In the genomic region with DNA sequence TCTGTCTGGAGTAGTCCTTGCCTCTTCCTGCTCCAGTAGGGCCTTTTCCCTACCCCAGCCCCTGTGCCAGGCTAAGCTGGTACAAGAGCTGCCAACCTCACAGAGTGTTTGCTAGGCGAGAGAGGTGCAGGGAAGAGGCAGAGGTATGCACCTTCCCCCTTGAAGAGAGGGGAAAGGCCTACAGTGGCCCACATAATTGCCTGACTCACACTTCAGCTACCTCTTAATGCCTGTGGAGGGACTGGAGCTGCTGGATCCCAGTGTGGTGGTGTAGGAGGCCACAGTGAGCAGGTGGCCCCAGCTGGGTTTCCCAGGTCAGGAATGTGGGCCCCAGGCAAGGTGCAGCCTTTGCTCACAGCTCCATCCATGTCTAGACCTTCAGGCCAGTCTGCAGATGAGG, we compare ENCODE assay signal across 17 cellular contexts. TPM values are rescaled to one million over a fixed set of nuclear protein-coding genes. Genes with fewer than 3 reads are reported as not detected.
DNase-seq lines count a peak whose midpoint lies in the region; ATAC-seq and TF ChIP-seq lines count a peak whose summit lies in the region.
"Had no signal": no experiment of that assay in that cellular context is flagged by ENCODE, and none has a peak within 500 bp of the region (broad histone marks: within the 10 kb centered on the region; RNA-seq: fewer than 3 reads in every experiment).

No MANE protein-coding gene starts in this region.

- no peaks in the 10 kb centered on the region for H3K9me3 ChIP-seq in BE2C
- H3K9me3 ChIP-seq in hepatocyte (ENCODE audit: low read depth) = no peaks in the 10 kb centered on the region
- H3K9me3 ChIP-seq: vagina had no signal

- CTCF ChIA-PET in WTC11 (lab: Charles Lee) = interaction anchor here (2.1 kb wide), 1 partner anchor 19 kb away, joined by 12 read pairs; no protein-coding TSS in a partner anchor

- H3K4me1 ChIP-seq in BE2C (peaks cover 8% of the 10 kb centered on the region), hepatocyte (ENCODE audit: insufficient read depth) (no peaks in the 10 kb centered on the region)

- TF ChIP-seq CTCF in WTC11 (IDR thresholded peaks at IDR 0.05) (no peak), BE2C (IDR thresholded peaks at IDR 0.05; ENCODE audit: low read depth, low read length) (no peak), hepatocyte (IDR thresholded peaks at IDR 0.05; ENCODE audit: poor library complexity) (no peak)

- no peak overlapping the region for H3K4me3 Mint-ChIP-seq in activated T-cell treated with anti-CD3 and anti-CD28 coated beads, Interleukin-2, amount 50 U/mL, for 24 hours
- H3K4me3 Mint-ChIP-seq in WTC11 = no peak overlapping the region
- H3K4me3 Mint-ChIP-seq in stimulated activated effector memory CD8-positive, alpha-beta T cell treated with anti-CD3 and anti-CD28 coated beads, Interleukin-12 subunit alpha, Interleukin-12 subunit beta, amount 100 ng/mL, for 72 hours = no peak overlapping the region
- H3K4me3 Mint-ChIP-seq: stimulated activated naive B cell treated with anti-CD40 and anti-IgM and Interleukin-4, amounts not matched to agents 10 μg/mL and 1 μg/mL and 100 μg/mL, for 72 hours had no signal

- peaks cover 13% of the 10 kb centered on the region for H3K36me3 ChIP-seq in BE2C
- no peaks in the 10 kb centered on the region for H3K36me3 ChIP-seq in hepatocyte (replicated peaks; ENCODE audit: insufficient read depth, low read depth)

- no peaks in the 10 kb centered on the region for H3K27me3 Mint-ChIP-seq in activated T-cell treated with anti-CD3 and anti-CD28 coated beads, Interleukin-2, amount 50 U/mL, for 24 hours
- H3K27me3 Mint-ChIP-seq in WTC11 (ENCODE audit: low read depth) = peaks cover 2% of the 10 kb centered on the region; the same call in 1 of the 2 replicates
- H3K27me3 Mint-ChIP-seq: stimulated activated naive B cell treated with anti-CD40 and anti-IgM and Interleukin-4, amounts not matched to agents 10 μg/mL and 1 μg/mL and 100 μg/mL, for 72 hours had no signal

- DNase-seq in activated T-cell treated with anti-CD3 and anti-CD28 coated beads, Interleukin-2, amount 50 U/mL, for 24 hours = no peak
- DNase-seq in activated T-cell treated with anti-CD3 and anti-CD28 coated beads, Interleukin-2, amount 50 U/mL, for 1 hour = no peak
- DNase-seq in WTC11 (ENCODE audit: low spot score) = no peak
- peak; percentile 41 for DNase-seq in kidney tubule cell (ENCODE audit: low spot score)
- no peak for DNase-seq in stimulated activated effector memory CD8-positive, alpha-beta T cell treated with anti-CD3 and anti-CD28 coated beads, Interleukin-12 subunit alpha, Interleukin-12 subunit beta, amount 100 ng/mL, for 72 hours (ENCODE audit: low spot score in 2 of 2)
- DNase-seq in BE2C = no peak
- DNase-seq in hepatocyte (ENCODE audit: low spot score) = no peak
- DNase-seq: DMS79; Kasumi-1; stimulated activated naive B cell treated with anti-CD40 and anti-IgM and Interleukin-4, amounts not matched to agents 10 μg/mL and 1 μg/mL and 100 μg/mL, for 72 hours had no signal

- H4K20me1 ChIP-seq in hepatocyte (ENCODE audit: insufficient read depth, poor library complexity, severe bottlenecking) = no peaks in the 10 kb centered on the region

- WGBS in hepatocyte (ENCODE audit: low lambda C conversion rate, missing lambda C conversion rate) = 92% methylated on average over 1 of the region's 1 CpG

- no peaks in the 10 kb centered on the region for H3K27me3 ChIP-seq in BE2C
- H3K27me3 ChIP-seq in hepatocyte = no peaks in the 10 kb centered on the region
- H3K27me3 ChIP-seq: vagina had no signal

- H3K27ac Mint-ChIP-seq in activated T-cell treated with anti-CD3 and anti-CD28 coated beads, Interleukin-2, amount 50 U/mL, for 24 hours = peak overlapping the region; percentile 78
- H3K27ac Mint-ChIP-seq in WTC11 = 0 out of 2 replicates have a peak overlapping the region, but pooled peaks have one; percentile 8
- peak overlapping the region; percentile 85 for H3K27ac Mint-ChIP-seq in stimulated activated effector memory CD8-positive, alpha-beta T cell treated with anti-CD3 and anti-CD28 coated beads, Interleukin-12 subunit alpha, Interleukin-12 subunit beta, amount 100 ng/mL, for 72 hours
- H3K27ac Mint-ChIP-seq: stimulated activated naive B cell treated with anti-CD40 and anti-IgM and Interleukin-4, amounts not matched to agents 10 μg/mL and 1 μg/mL and 100 μg/mL, for 72 hours had no signal

- POLR2A ChIA-PET in WTC11 (lab: Charles Lee) = interaction anchor here (1.0 to 1.7 kb wide), 4 partner anchors 9 to 138 kb away, joined by 3 to 5 read pairs (median 4); a partner anchor contains a TSS

- H3K79me2 ChIP-seq in hepatocyte = no peaks in the 10 kb centered on the region

- H3K9me3 Mint-ChIP-seq in activated T-cell treated with anti-CD3 and anti-CD28 coated beads, Interleukin-2, amount 50 U/mL, for 24 hours = no peaks in the 10 kb centered on the region
- no peaks in the 10 kb centered on the region for H3K9me3 Mint-ChIP-seq in WTC11
- H3K9me3 Mint-ChIP-seq in stimulated activated effector memory CD8-positive, alpha-beta T cell treated with anti-CD3 and anti-CD28 coated beads, Interleukin-12 subunit alpha, Interleukin-12 subunit beta, amount 100 ng/mL, for 72 hours = no peaks in the 10 kb centered on the region
- H3K9me3 Mint-ChIP-seq: stimulated activated naive B cell treated with anti-CD40 and anti-IgM and Interleukin-4, amounts not matched to agents 10 μg/mL and 1 μg/mL and 100 μg/mL, for 72 hours had no signal

- peaks cover 81% of the 10 kb centered on the region for H3K4me1 Mint-ChIP-seq in activated T-cell treated with anti-CD3 and anti-CD28 coated beads, Interleukin-2, amount 50 U/mL, for 24 hours (ENCODE audit: low read depth)
- H3K4me1 Mint-ChIP-seq in WTC11 = peaks cover 33% of the 10 kb centered on the region
- peaks cover 83% of the 10 kb centered on the region for H3K4me1 Mint-ChIP-seq in stimulated activated effector memory CD8-positive, alpha-beta T cell treated with anti-CD3 and anti-CD28 coated beads, Interleukin-12 subunit alpha, Interleukin-12 subunit beta, amount 100 ng/mL, for 72 hours

- H3K9me2 ChIP-seq in hepatocyte (replicated peaks; ENCODE audit: insufficient read depth) = no peaks in the 10 kb centered on the region

- H3K27ac ChIP-seq in hepatocyte = no peak overlapping the region
- H3K27ac ChIP-seq: epithelial cell of prostate, vagina had no signal

- H3K4me3 ChIP-seq in BE2C (ENCODE audit: low read depth, low read length) (no peak overlapping the region), hepatocyte (no peak overlapping the region)
- H3K4me3 ChIP-seq: SK-N-MC, vagina had no signal

- no peak overlapping the region for H2AFZ ChIP-seq in hepatocyte

- no peak for ATAC-seq in WTC11
- no peak for ATAC-seq in stimulated activated effector memory CD8-positive, alpha-beta T cell treated with anti-CD3 and anti-CD28 coated beads, Interleukin-12 subunit alpha, Interleukin-12 subunit beta, amount 100 ng/mL, for 72 hours
- no peak for ATAC-seq in HG02763 (IDR thresholded peaks at IDR 0.05; ENCODE audit: unreplicated experiment)
- ATAC-seq: sciatic nerve; stimulated activated naive B cell treated with anti-CD40 and anti-IgM and Interleukin-4, amounts not matched to agents 10 μg/mL and 1 μg/mL and 100 μg/mL, for 72 hours had no signal

- no peak overlapping the region for H3K4me2 ChIP-seq in hepatocyte

- H3K36me3 Mint-ChIP-seq in activated T-cell treated with anti-CD3 and anti-CD28 coated beads, Interleukin-2, amount 50 U/mL, for 24 hours (ENCODE audit: low read depth) = peaks cover 70% of the 10 kb centered on the region
- peaks cover 55% of the 10 kb centered on the region for H3K36me3 Mint-ChIP-seq in WTC11
- peaks cover 77% of the 10 kb centered on the region for H3K36me3 Mint-ChIP-seq in stimulated activated effector memory CD8-positive, alpha-beta T cell treated with anti-CD3 and anti-CD28 coated beads, Interleukin-12 subunit alpha, Interleukin-12 subunit beta, amount 100 ng/mL, for 72 hours

TF ChIP-seq in WTC11, 78 proteins besides CTCF, POLR2A, EP300 and RAD21 (continues in another document):
- TF ChIP-seq CREB1 (CRISPR knock-in tag; IDR thresholded peaks at IDR 0.05) = no peak
- TF ChIP-seq, protein P1, sequence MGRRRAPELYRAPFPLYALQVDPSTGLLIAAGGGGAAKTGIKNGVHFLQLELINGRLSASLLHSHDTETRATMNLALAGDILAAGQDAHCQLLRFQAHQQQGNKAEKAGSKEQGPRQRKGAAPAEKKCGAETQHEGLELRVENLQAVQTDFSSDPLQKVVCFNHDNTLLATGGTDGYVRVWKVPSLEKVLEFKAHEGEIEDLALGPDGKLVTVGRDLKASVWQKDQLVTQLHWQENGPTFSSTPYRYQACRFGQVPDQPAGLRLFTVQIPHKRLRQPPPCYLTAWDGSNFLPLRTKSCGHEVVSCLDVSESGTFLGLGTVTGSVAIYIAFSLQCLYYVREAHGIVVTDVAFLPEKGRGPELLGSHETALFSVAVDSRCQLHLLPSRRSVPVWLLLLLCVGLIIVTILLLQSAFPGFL (CRISPR knock-in tag; IDR thresholded peaks at IDR 0.05; ENCODE audit: borderline replicate concordance) = no peak

RNA-seq across cellular contexts. Expression of a gene that starts 3.3 kb away (rescaled TPM):
- 29.0 to 34.4 TPM (median 29.9 TPM) in 3 replicates for total RNA-seq in WTC11 (2021)
- 79.9 TPM for polyA plus RNA-seq in BE2C (2012; ENCODE audit: insufficient read depth, insufficient read length, low read depth)
- total RNA-seq in hepatocyte = 12.9 and 15.8 TPM in 2 replicates
- 28.5 and 29.5 TPM in 2 replicates for polyA plus RNA-seq in hepatocyte

RNA-seq across cellular contexts. Expression of a gene that starts 8.4 kb away (rescaled TPM):
- 4.6 to 5.2 TPM (median 4.8 TPM) in 3 replicates for total RNA-seq in WTC11 (2021)
- polyA plus RNA-seq in BE2C (2012; ENCODE audit: insufficient read depth, insufficient read length, low read depth) = 2.8 TPM
- total RNA-seq in hepatocyte = 1.5 and 1.9 TPM in 2 replicates
- 1.5 and 3.4 TPM in 2 replicates for polyA plus RNA-seq in hepatocyte
- total RNA-seq: vagina had no signal

RNA-seq across cellular contexts. Expression of a gene that starts 11.8 kb away (rescaled TPM):
- not detected in 3 replicates for total RNA-seq in WTC11 (2021)
- not detected for polyA plus RNA-seq in BE2C (2012; ENCODE audit: insufficient read depth, insufficient read length, low read depth)
- total RNA-seq in hepatocyte = not detected in 2 replicates
- polyA plus RNA-seq in hepatocyte = 0.17 and 0.96 TPM in 2 replicates
- total RNA-seq: glomerular endothelial cell, sciatic nerve, vagina had no signal
- polyA plus RNA-seq: keratinocyte had no signal

RNA-seq across cellular contexts. Expression of a gene that starts 17.6 kb away (rescaled TPM):
- total RNA-seq in WTC11 (2021) (46.3 to 49.8 TPM (median 47.2 TPM) in 3 replicates), hepatocyte (50.5 and 52.7 TPM in 2 replicates)
- 27.4 TPM for polyA plus RNA-seq in BE2C (2012; ENCODE audit: insufficient read depth, insufficient read length, low read depth)
- 37.1 and 41.2 TPM in 2 replicates for polyA plus RNA-seq in hepatocyte

RNA-seq across cellular contexts. Expression of a gene that starts 25.1 kb away (rescaled TPM):
- total RNA-seq in WTC11 (2021) (10.3 to 11.9 TPM (median 11.4 TPM) in 3 replicates), hepatocyte (11.9 and 14.8 TPM in 2 replicates)
- 9.9 TPM for polyA plus RNA-seq in BE2C (2012; ENCODE audit: insufficient read depth, insufficient read length, low read depth)
- polyA plus RNA-seq in hepatocyte = 27.4 and 38.6 TPM in 2 replicates

Comparison
In these comparisons a context has a peak if more than half of its experiments do, and no peak if none do; other contexts are left out.
1. H3K27ac Mint-ChIP-seq: peak in every context shown above with its lines; median percentile 85 in stimulated activated effector memory CD8-positive, alpha-beta T cell treated with anti-CD3 and anti-CD28 coated beads, Interleukin-12 subunit alpha, Interleukin-12 subunit beta, amount 100 ng/mL, for 72 hours; 78 in activated T-cell treated with anti-CD3 and anti-CD28 coated beads, Interleukin-2, amount 50 U/mL, for 24 hours; 8 in WTC11.